In the genomic region with DNA sequence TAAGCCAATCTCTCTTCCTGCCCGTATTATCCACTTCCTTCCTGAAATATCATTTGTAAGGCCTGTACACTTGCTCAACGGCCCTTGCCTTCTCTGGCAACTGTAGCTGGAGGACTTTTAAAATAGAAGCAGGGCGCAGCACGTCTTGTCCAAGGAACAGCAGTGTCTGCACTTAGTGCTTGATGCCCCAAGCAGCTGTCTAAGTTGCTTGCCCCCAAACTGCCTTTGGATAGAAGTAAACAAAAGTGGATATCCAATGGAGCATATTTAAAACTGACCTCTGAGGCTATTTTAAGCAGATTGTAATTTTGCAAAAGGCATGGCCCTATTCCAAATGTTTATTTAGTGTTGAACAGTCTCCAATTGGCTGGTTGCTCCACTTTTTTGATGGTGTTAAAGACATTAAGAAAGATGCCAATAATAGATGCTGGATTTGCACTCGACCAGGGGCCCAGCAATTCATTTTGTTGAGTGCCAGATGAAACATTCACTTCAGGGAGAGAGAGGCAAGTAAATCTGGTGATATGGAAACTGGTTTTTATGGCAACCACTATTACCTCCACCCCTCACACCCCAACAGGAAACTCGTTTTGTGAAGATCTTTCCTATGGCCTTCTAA, we compare ENCODE assay signal across 8 cellular contexts.
A peak's percentile ranks its signal among the peaks of the same experiment; 100 is the strongest.
DNase-seq lines count a peak whose midpoint lies in the region; ATAC-seq, FAIRE-seq and TF ChIP-seq lines count a peak whose summit lies in the region.

No MANE protein-coding gene starts in this region.

- no peak overlapping the region for H2AK5ac ChIP-seq in mesenchymal stem cell (ENCODE audit: low read length, severe bottlenecking)

- ATAC-seq in HG02981 (IDR thresholded peaks at IDR 0.05; ENCODE audit: unreplicated experiment), result no peak

- TF ChIP-seq POLR2A in vagina (IDR thresholded peaks at IDR 0.05) (no peak), GM12892 (IDR thresholded peaks at IDR 0.05; ENCODE audit: low read depth, low read length) (no peak)

- no peak overlapping the region for H2AFZ ChIP-seq in mesenchymal stem cell (ENCODE audit: low read depth, low read length)

- H3K9me3 ChIP-seq in mesenchymal stem cell (ENCODE audit: control insufficient read depth, low read length), result no peaks in the 10 kb centered on the region
- no peaks in the 10 kb centered on the region for H3K9me3 ChIP-seq in vagina

- H3K27me3 ChIP-seq in mesenchymal stem cell (ENCODE audit: control insufficient read depth in 1 of 2, insufficient read depth in 1 of 2, low read length in 2 of 2) (no peaks in the 10 kb centered on the region), vagina (no peaks in the 10 kb centered on the region)

- no peak for TF ChIP-seq CTCF in vagina (IDR thresholded peaks at IDR 0.05)

- no peak overlapping the region for H2BK5ac ChIP-seq in mesenchymal stem cell (ENCODE audit: low read depth, low read length, poor library complexity, severe bottlenecking)

- WGBS in mesenchymal stem cell, result 30% methylated on average over 4 of the region's 6 CpGs

- H3K9ac ChIP-seq in mesenchymal stem cell (ENCODE audit: low read length), result no peak overlapping the region

- no peak overlapping the region for H2BK15ac ChIP-seq in mesenchymal stem cell (ENCODE audit: low read depth, poor library complexity, severe bottlenecking)

- no peaks in the 10 kb centered on the region for H3K36me3 ChIP-seq in mesenchymal stem cell (ENCODE audit: control insufficient read depth in 1 of 2, insufficient read depth in 2 of 2, low read depth in 1 of 2, low read length in 2 of 2)
- H3K36me3 ChIP-seq in vagina, result no peaks in the 10 kb centered on the region

- no peak overlapping the region for H3K4me3 ChIP-seq in mesenchymal stem cell (ENCODE audit: insufficient read depth in 1 of 2, low read depth in 1 of 2, low read length in 2 of 2)
- H3K4me3 ChIP-seq in vagina, result no peak overlapping the region

- H3K18ac ChIP-seq in mesenchymal stem cell (ENCODE audit: low read depth in 1 of 2, low read length in 2 of 2), result peak overlapping the region in 1 of 2 experiments; percentile 6

- H3K4me1 ChIP-seq in mesenchymal stem cell (ENCODE audit: control insufficient read depth, insufficient read depth, low read depth, low read length) (no peaks in the 10 kb centered on the region), vagina (peaks cover 30% of the 10 kb centered on the region)

- no peak overlapping the region for H3K14ac ChIP-seq in mesenchymal stem cell (ENCODE audit: low read length in 2 of 2)

- no peak overlapping the region for H2BK12ac ChIP-seq in mesenchymal stem cell (ENCODE audit: low read length in 2 of 2)

- DNase-seq in SIG-M5 treated with dmso at 0.1 percent for 504 hours (lab: John Stamatoyannopoulos, UW; ENCODE audit: unreplicated experiment) (peak; percentile 19), SIG-M5 (lab: John Stamatoyannopoulos, UW) (no peak), cerebellar cortex (ENCODE audit: low spot score) (peak; percentile 46), mesenchymal stem cell (peak; percentile 45), vagina (ENCODE audit: extremely low spot score in 2 of 2) (no peak), LoVo (ENCODE audit: low spot score) (no peak), GM12892 (ENCODE audit: insufficient read length) (no peak)

- H3K23ac ChIP-seq in mesenchymal stem cell (ENCODE audit: low read length in 2 of 2), result no peak overlapping the region

- no peak overlapping the region for H3K4me2 ChIP-seq in mesenchymal stem cell (ENCODE audit: low read length, poor library complexity, severe bottlenecking)

- H4K8ac ChIP-seq in mesenchymal stem cell (ENCODE audit: low read length), result no peak overlapping the region

- no peak for FAIRE-seq in GM12892 (lab: Jason Lieb, UNC)

- H3K79me1 ChIP-seq in mesenchymal stem cell (replicated peaks; ENCODE audit: low read length, poor library complexity, severe bottlenecking), result no peaks in the 10 kb centered on the region

- no peak overlapping the region for H4K91ac ChIP-seq in mesenchymal stem cell (ENCODE audit: low read length)

- intact Hi-C loops in vagina (cut with DNase I), result loop anchor here (10.0 kb wide), 1 partner anchor 259 kb away; no protein-coding TSS in a partner anchor

- H3K27ac ChIP-seq in mesenchymal stem cell (ENCODE audit: low read length, poor library complexity, severe bottlenecking) (no peak overlapping the region), vagina (peak overlapping the region; percentile 13)

- peak overlapping the region; percentile 5 for H2BK120ac ChIP-seq in mesenchymal stem cell (ENCODE audit: low read depth, low read length)

- H3K4ac ChIP-seq in mesenchymal stem cell (ENCODE audit: low read depth in 1 of 2, low read length in 2 of 2), result no peak overlapping the region

Comparison
In these comparisons a context has a peak if more than half of its experiments do, and no peak if none do; other contexts are left out.
1. DNase-seq: peak in SIG-M5 treated with dmso at 0.1 percent for 504 hours (single experiment), cerebellar cortex (single experiment) and mesenchymal stem cell (single experiment); none in SIG-M5 (single experiment), vagina (0 of 2), LoVo (single experiment) and GM12892 (single experiment).